16 cellular contexts compared by ENCODE assay signal in the genomic region with DNA sequence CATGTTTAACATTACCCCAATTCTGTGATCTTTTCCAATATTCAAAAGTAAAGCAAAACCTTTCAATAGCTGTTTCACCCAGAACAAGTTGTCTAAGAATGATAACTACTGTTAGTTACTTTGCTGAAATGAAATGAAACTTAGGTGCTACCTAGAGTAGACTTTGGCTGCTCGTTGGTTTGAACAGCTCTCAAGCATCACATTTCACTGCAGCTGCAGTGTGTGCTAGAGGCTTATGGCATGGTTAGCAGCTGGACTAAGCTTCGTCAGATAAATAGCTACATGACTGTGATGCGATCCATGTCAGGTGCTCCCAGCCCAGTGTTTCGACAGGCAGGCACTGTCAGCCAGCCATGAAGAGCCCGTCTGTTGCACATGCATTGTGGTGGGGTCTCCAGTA.
DNase-seq lines count a peak whose midpoint lies in the region; ATAC-seq and TF ChIP-seq lines count a peak whose summit lies in the region.
"Had no signal": no experiment of that assay in that cellular context is flagged by ENCODE, and none has a peak within 500 bp of the region (broad histone marks: within the 10 kb centered on the region; RNA-seq: fewer than 3 reads in every experiment).

No MANE protein-coding gene starts in this region.

- no peak overlapping the region for H4K91ac ChIP-seq in trophoblast cell (ENCODE audit: low read depth, low read length)

- H3K36me3 Mint-ChIP-seq in naive thymus-derived CD8-positive, alpha-beta T cell: no peaks in the 10 kb centered on the region

- no peak overlapping the region for H3K27ac Mint-ChIP-seq in naive thymus-derived CD8-positive, alpha-beta T cell

- peak overlapping the region; percentile 33 for H3K9ac ChIP-seq in trophoblast cell (ENCODE audit: low read length)

- no peak for TF ChIP-seq POLR2A in adrenal gland (IDR thresholded peaks at IDR 0.05)

- H2BK12ac ChIP-seq in trophoblast cell (ENCODE audit: low read length): no peak overlapping the region

- no peak overlapping the region for H2BK120ac ChIP-seq in trophoblast cell (ENCODE audit: insufficient read depth, low read length, poor library complexity)

- no peak for TF ChIP-seq CTCF in adrenal gland (IDR thresholded peaks at IDR 0.05)

- H3K9me3 ChIP-seq in trophoblast cell (ENCODE audit: insufficient read depth, low read depth, low read length): no peaks in the 10 kb centered on the region
- H3K9me3 ChIP-seq in adrenal gland (replicated peaks in 1 of 3): no peaks in the 10 kb centered on the region

- intact Hi-C loops in adrenal gland (cut with DNase I): no loop called here

- H3K36me3 ChIP-seq in trophoblast cell (ENCODE audit: control insufficient read depth in 1 of 2, insufficient read depth in 2 of 2, low read length in 2 of 2): no peaks in the 10 kb centered on the region
- H3K36me3 ChIP-seq in adrenal gland (replicated peaks in 1 of 2): no peaks in the 10 kb centered on the region

- no peak overlapping the region for H3K4me2 ChIP-seq in trophoblast cell (ENCODE audit: low read length)
- H3K4me2 ChIP-seq: PC-9 had no signal

- POLR2A ChIA-PET in naive thymus-derived CD8-positive, alpha-beta T cell (lab: Charles Lee): no interaction called here

- peaks cover 0 to 16% (median 3%) of the 10 kb centered on the region in 9 donors for H3K9me3 Mint-ChIP-seq in naive thymus-derived CD8-positive, alpha-beta T cell

- H3K4me3 Mint-ChIP-seq in naive thymus-derived CD8-positive, alpha-beta T cell: no peak overlapping the region

- H3K4me1 ChIP-seq in trophoblast cell (ENCODE audit: control insufficient read depth in 1 of 2, insufficient read depth in 2 of 2, low read length in 2 of 2) (no peaks in the 10 kb centered on the region), adrenal gland (replicated peaks in 1 of 2) (no peaks in the 10 kb centered on the region)

- no peak overlapping the region for H2BK5ac ChIP-seq in trophoblast cell (ENCODE audit: low read depth, low read length, poor library complexity)

- no peak overlapping the region for H3K23ac ChIP-seq in trophoblast cell (ENCODE audit: low read length)

- H2AFZ ChIP-seq in trophoblast cell (ENCODE audit: insufficient read depth, low read length, poor library complexity): no peak overlapping the region
- H2AFZ ChIP-seq: PC-9 had no signal

- peak; percentile 29 to 47 for DNase-seq in NCI-H187 (lab: John Stamatoyannopoulos, UW)
- no peak for DNase-seq in NCI-H187 treated with DMSO at 0.1 percent for 48 hours (lab: John Stamatoyannopoulos, UW)
- DNase-seq in NCI-H2107 (lab: John Stamatoyannopoulos, UW): peak; percentile 27
- DNase-seq in NCI-H526 treated with DMSO at 0.1 percent for 48 hours (lab: John Stamatoyannopoulos, UW): peak; percentile 13
- DNase-seq in trophoblast cell: no peak
- no peak for DNase-seq in globus pallidus (ENCODE audit: low spot score)
- DNase-seq in naive thymus-derived CD8-positive, alpha-beta T cell: no peak
- no peak for DNase-seq in adrenal gland
- DNase-seq: COR-L47, DMS79, H7, NCI-H1930, NCI-H446, PC-9 had no signal

- no peaks in the 10 kb centered on the region for H3K79me1 ChIP-seq in trophoblast cell (ENCODE audit: low read length)

- no peak overlapping the region for H4K8ac ChIP-seq in trophoblast cell (ENCODE audit: low read depth, low read length)

- H4K12ac ChIP-seq in trophoblast cell (ENCODE audit: low read depth, low read length): no peak overlapping the region

- no peak overlapping the region for H3K18ac ChIP-seq in trophoblast cell (ENCODE audit: low read length)

- H3K14ac ChIP-seq in trophoblast cell (ENCODE audit: low read length): no peak overlapping the region

- H3K4ac ChIP-seq in trophoblast cell (ENCODE audit: low read depth, low read length): no peak overlapping the region

- H3K27me3 ChIP-seq in trophoblast cell (ENCODE audit: insufficient read depth, low read length) (no peaks in the 10 kb centered on the region), adrenal gland (no peaks in the 10 kb centered on the region)

- no peak for ATAC-seq in naive thymus-derived CD8-positive, alpha-beta T cell
- ATAC-seq: HepG2 had no signal

- H3K27me3 Mint-ChIP-seq in naive thymus-derived CD8-positive, alpha-beta T cell: no peaks in the 10 kb centered on the region

- no peak overlapping the region for H2AK5ac ChIP-seq in trophoblast cell (ENCODE audit: low read length)

- no CpG with 5 or more reads among the region's 5 CpGs for WGBS in trophoblast cell (ENCODE audit: extremely low coverage, insufficient coverage, insufficient read length)
- 40 to 67% (median 59%) methylated on average over 3 to 5 of the region's 5 CpGs for WGBS in adrenal gland, 4 donors

- H3K4me3 ChIP-seq in trophoblast cell (ENCODE audit: low read depth, low read length) (no peak overlapping the region), adrenal gland (no peak overlapping the region)
- H3K4me3 ChIP-seq: PC-9 had no signal

- H3K27ac ChIP-seq in trophoblast cell (ENCODE audit: low read depth, low read length): no peak overlapping the region
- H3K27ac ChIP-seq in adrenal gland: no peak overlapping the region
- H3K27ac ChIP-seq: C4-2B, PC-9 had no signal

- no peaks in the 10 kb centered on the region for H3K79me2 ChIP-seq in trophoblast cell (ENCODE audit: control insufficient read depth, insufficient read depth, low read length, poor library complexity)

- no peaks in the 10 kb centered on the region for H3K4me1 Mint-ChIP-seq in naive thymus-derived CD8-positive, alpha-beta T cell

Comparison
In these comparisons a context has a peak if more than half of its experiments do, and no peak if none do; other contexts are left out.
1. DNase-seq: peak in NCI-H187 (2 of 2), NCI-H2107 (single experiment) and NCI-H526 treated with DMSO at 0.1 percent for 48 hours (single experiment); none in NCI-H187 treated with DMSO at 0.1 percent for 48 hours (single experiment), trophoblast cell (0 of 2), globus pallidus (single experiment), naive thymus-derived CD8-positive, alpha-beta T cell (0 of 10) and adrenal gland (0 of 7).